8 cellular contexts compared by ENCODE assay signal in genomic region chr12:26832817-26833691, GRCh38. TPM values are rescaled to one million over a fixed set of nuclear protein-coding genes. Genes with fewer than 3 reads are reported as not detected.
A peak's percentile ranks its signal among the peaks of the same experiment; 100 is the strongest.
DNase-seq lines count a peak whose midpoint lies in the region; FAIRE-seq and TF ChIP-seq lines count a peak whose summit lies in the region.

TSS of gene ITPR2 (minus strand) at chr12:26833194. CDS start at chr12:26832781, 413 bp downstream.

- H3K4me2 ChIP-seq in Loucy (ENCODE audit: low read depth, low read length, poor library complexity, severe bottlenecking) = peak within 1 kb of the TSS; percentile 78

- H3K9me2 ChIP-seq in Loucy (replicated peaks; ENCODE audit: low read depth, low read length) = no peaks in the 10 kb centered on the region

- H3K36me3 ChIP-seq in Loucy (ENCODE audit: insufficient read depth, low read length) (no peaks in the 10 kb centered on the region), SJSA1 (peaks cover 8% of the 10 kb centered on the region), neutrophil (no peaks in the 10 kb centered on the region)

- DNase-seq in GF-D8 (lab: John Stamatoyannopoulos, UW) (peak; percentile 54), H54 (ENCODE audit: insufficient read length, low spot score) (peak; percentile 93), SJSA1 (ENCODE audit: low read depth in 1 of 2, low spot score in 2 of 2) (peak; percentile 91 to 95), frontal cortex (ENCODE audit: low spot score in 2 of 2) (peak; percentile 95 to 96), superior temporal gyrus (ENCODE audit: extremely low spot score) (peak; percentile 77)
- peak; percentile 65 to 90 (median 74) for DNase-seq in activated naive CD4-positive, alpha-beta T cell (lab: John Stamatoyannopoulos, UW)

- FAIRE-seq in H54 (lab: Jason Lieb, UNC) = no peak
- no peak for FAIRE-seq in frontal cortex (lab: Jason Lieb, UNC)

- TF ChIP-seq CTCF in Loucy (conservative IDR thresholded peaks at IDR 0.05; ENCODE audit: low read length) (peak; percentile 26), neutrophil (IDR thresholded peaks at IDR 0.05) (peak; percentile 67)

- H3K79me2 ChIP-seq in Loucy (ENCODE audit: insufficient read depth, low read length) = peaks cover 37% of the 10 kb centered on the region

- H3F3A ChIP-seq in Loucy (ENCODE audit: low read depth) = 0 out of 2 replicates have a peak, but pooled peaks cover under 1% of the 10 kb centered on the region

- TF ChIP-seq POLR2A in H54 (IDR thresholded peaks at IDR 0.05; ENCODE audit: low read depth, low read length) = peak; percentile 91

- H3K4me3 ChIP-seq in Loucy (ENCODE audit: low read length, poor library complexity, severe bottlenecking) (peak within 1 kb of the TSS; percentile 80), SJSA1 (peak within 1 kb of the TSS; percentile 75), neutrophil (ENCODE audit: low read depth in 1 of 2, low read length in 1 of 2) (peak within 1 kb of the TSS; percentile 94)

- peak within 1 kb of the TSS; percentile 91 for H2AFZ ChIP-seq in Loucy (ENCODE audit: low read length)

- H3K4me1 ChIP-seq in Loucy (ENCODE audit: insufficient read depth, low read length, poor library complexity, severe bottlenecking) (peaks cover 39% of the 10 kb centered on the region), SJSA1 (replicated peaks) (peaks cover 18% of the 10 kb centered on the region), neutrophil (ENCODE audit: control insufficient read depth in 1 of 2, insufficient read depth in 1 of 2, low read depth in 1 of 2, low read length in 1 of 2) (peaks cover 23 to 27% of the 10 kb centered on the region in 2 experiments)

- H3K27ac ChIP-seq in SJSA1 (peak within 1 kb of the TSS; percentile 71), neutrophil (peak within 1 kb of the TSS; percentile 98)

- H3K9me3 ChIP-seq in Loucy (ENCODE audit: insufficient read depth, low read depth, low read length) = no peaks in the 10 kb centered on the region
- H3K9me3 ChIP-seq in SJSA1 (replicated peaks) = no peaks in the 10 kb centered on the region
- H3K9me3 ChIP-seq in neutrophil = no peaks in the 10 kb centered on the region

- H3K27me3 ChIP-seq in Loucy (ENCODE audit: insufficient read depth, low read length, poor library complexity, severe bottlenecking) = no peaks in the 10 kb centered on the region
- H3K27me3 ChIP-seq in SJSA1 (replicated peaks) = no peaks in the 10 kb centered on the region
- H3K27me3 ChIP-seq in neutrophil = no peaks in the 10 kb centered on the region

- H3K9ac ChIP-seq in Loucy (ENCODE audit: low read depth, low read length, poor library complexity, severe bottlenecking) = peak within 1 kb of the TSS; percentile 82

- H4K20me1 ChIP-seq in Loucy (ENCODE audit: insufficient read depth, low read length, poor library complexity, severe bottlenecking) = peaks cover 23% of the 10 kb centered on the region

RNA-seq across cellular contexts. Expression of gene ITPR2, which starts in this region (rescaled TPM):
- 82.3 and 85.0 TPM in 2 replicates for total RNA-seq in SJSA1 (2014; rRNA removed; shearing (Covaris generic))
- 28.1 TPM for total RNA-seq in frontal cortex

Comparison
In these comparisons a context has a peak if more than half of its experiments do, and no peak if none do; other contexts are left out.
1. Peak in every context shown above with its lines: DNase-seq, H3K4me3 ChIP-seq and H3K27ac ChIP-seq.